In the genomic region with DNA sequence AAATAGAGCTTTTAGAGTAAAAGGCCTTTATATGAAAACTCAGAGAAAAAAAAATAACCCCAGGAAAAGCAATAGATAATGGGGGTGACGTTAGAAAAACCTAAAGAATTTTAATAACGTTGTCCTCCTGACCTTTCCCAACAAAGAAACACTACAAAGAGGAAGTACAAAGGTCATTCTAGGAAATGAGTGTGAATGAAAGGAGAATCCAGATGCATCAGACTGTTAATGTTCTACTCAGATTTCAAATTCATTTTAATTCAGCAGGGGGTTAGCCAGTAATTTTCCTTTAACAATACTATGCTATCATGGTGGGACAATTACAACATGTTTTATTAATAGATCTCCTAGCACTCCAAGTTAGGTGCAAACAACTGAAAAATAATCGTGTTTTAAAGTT, we compare ENCODE assay signal across 1 cellular context.
TF ChIP-seq lines count a peak whose summit lies in the region.

No MANE protein-coding gene starts in this region.

TF ChIP-seq in GM23338, 12 proteins besides CTCF, POLR2A, EP300 and RAD21 (continued from another document):
- TF ChIP-seq, protein P1, sequence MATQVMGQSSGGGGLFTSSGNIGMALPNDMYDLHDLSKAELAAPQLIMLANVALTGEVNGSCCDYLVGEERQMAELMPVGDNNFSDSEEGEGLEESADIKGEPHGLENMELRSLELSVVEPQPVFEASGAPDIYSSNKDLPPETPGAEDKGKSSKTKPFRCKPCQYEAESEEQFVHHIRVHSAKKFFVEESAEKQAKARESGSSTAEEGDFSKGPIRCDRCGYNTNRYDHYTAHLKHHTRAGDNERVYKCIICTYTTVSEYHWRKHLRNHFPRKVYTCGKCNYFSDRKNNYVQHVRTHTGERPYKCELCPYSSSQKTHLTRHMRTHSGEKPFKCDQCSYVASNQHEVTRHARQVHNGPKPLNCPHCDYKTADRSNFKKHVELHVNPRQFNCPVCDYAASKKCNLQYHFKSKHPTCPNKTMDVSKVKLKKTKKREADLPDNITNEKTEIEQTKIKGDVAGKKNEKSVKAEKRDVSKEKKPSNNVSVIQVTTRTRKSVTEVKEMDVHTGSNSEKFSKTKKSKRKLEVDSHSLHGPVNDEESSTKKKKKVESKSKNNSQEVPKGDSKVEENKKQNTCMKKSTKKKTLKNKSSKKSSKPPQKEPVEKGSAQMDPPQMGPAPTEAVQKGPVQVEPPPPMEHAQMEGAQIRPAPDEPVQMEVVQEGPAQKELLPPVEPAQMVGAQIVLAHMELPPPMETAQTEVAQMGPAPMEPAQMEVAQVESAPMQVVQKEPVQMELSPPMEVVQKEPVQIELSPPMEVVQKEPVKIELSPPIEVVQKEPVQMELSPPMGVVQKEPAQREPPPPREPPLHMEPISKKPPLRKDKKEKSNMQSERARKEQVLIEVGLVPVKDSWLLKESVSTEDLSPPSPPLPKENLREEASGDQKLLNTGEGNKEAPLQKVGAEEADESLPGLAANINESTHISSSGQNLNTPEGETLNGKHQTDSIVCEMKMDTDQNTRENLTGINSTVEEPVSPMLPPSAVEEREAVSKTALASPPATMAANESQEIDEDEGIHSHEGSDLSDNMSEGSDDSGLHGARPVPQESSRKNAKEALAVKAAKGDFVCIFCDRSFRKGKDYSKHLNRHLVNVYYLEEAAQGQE (IDR thresholded peaks at IDR 0.05; ENCODE audit: unreplicated experiment), result no peak
- TF ChIP-seq CREB1 (CRISPR knock-in tag; IDR thresholded peaks at IDR 0.05; ENCODE audit: low read depth) (no peak), ZNF114 (CRISPR knock-in tag; IDR thresholded peaks at IDR 0.05) (no peak), EZH2 (IDR thresholded peaks at IDR 0.05; ENCODE audit: low read depth, unreplicated experiment) (no peak)
